8 cellular contexts compared by ENCODE assay signal in the genomic region with DNA sequence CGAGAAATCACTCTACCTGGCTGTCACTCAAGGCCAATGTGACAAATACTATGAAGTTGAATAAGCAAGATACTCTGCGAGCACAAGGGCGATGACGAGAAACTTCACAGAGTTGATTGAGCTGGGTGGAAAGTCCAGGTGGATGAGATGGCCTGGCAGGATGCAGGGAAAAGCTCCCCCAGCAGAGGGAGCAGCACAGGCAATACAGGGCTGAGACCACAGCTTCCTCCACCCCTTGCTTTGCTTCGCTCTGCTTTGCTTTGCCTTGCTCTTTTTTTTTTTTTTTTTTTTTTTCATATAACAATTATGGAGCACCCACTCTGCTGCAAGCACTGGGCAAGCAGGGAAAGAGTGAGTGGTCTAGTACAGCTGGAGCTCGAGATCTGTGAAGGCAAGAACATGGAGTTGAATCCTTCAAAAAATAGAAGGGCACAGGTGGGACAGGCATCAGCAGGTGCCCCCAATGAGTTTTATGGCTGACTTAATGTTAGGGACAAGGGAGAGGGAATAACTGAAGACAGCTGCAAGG.
DNase-seq lines count a peak whose midpoint lies in the region; ATAC-seq, FAIRE-seq and TF ChIP-seq lines count a peak whose summit lies in the region.

No MANE protein-coding gene starts in this region.

- H3K4me1 Mint-ChIP-seq in activated CD8-positive, alpha-beta T cell treated with anti-CD3 and anti-CD28 coated beads for 36 hours (ENCODE audit: low read depth), result peaks cover 28% of the 10 kb centered on the region
- H3K4me1 Mint-ChIP-seq in endothelial cell (ENCODE audit: unreplicated experiment), result peaks cover 5% of the 10 kb centered on the region
- H3K4me1 Mint-ChIP-seq in naive thymus-derived CD8-positive, alpha-beta T cell, result peaks cover 5 to 29% (median 21%) of the 10 kb centered on the region in 4 donors
- H3K4me1 Mint-ChIP-seq in stimulated activated naive CD8-positive, alpha-beta T cell treated with anti-CD3 and anti-CD28 coated beads, Interleukin-15, amount 100 ng/mL, for 72 hours, result peaks cover 19% of the 10 kb centered on the region

- peak; percentile 85 for ATAC-seq in HG02938 (IDR thresholded peaks at IDR 0.05; ENCODE audit: unreplicated experiment)
- ATAC-seq in activated CD8-positive, alpha-beta T cell treated with anti-CD3 and anti-CD28 coated beads for 36 hours, result peak; percentile 98
- ATAC-seq in naive thymus-derived CD8-positive, alpha-beta T cell, result peak; percentile 90 to 94
- peak; percentile 95 for ATAC-seq in stimulated activated naive CD8-positive, alpha-beta T cell treated with anti-CD3 and anti-CD28 coated beads, Interleukin-15, amount 100 ng/mL, for 72 hours

- H3K36me3 Mint-ChIP-seq in activated CD8-positive, alpha-beta T cell treated with anti-CD3 and anti-CD28 coated beads for 36 hours (ENCODE audit: low read depth), result no peaks in the 10 kb centered on the region
- H3K36me3 Mint-ChIP-seq in endothelial cell (ENCODE audit: low read depth, unreplicated experiment), result no peaks in the 10 kb centered on the region
- no peaks in the 10 kb centered on the region for H3K36me3 Mint-ChIP-seq in naive thymus-derived CD8-positive, alpha-beta T cell

- POLR2A ChIA-PET in AG04449 (lab: Yijun Ruan, JAX), result interaction anchor here (0.6 to 0.7 kb wide), 2 partner anchors 125 to 604 kb away, joined by 3 read pairs; no protein-coding TSS in a partner anchor
- POLR2A ChIA-PET in activated CD8-positive, alpha-beta T cell treated with anti-CD3 and anti-CD28 coated beads for 36 hours (lab: Charles Lee), result interaction anchor here (1.1 kb wide), 1 partner anchor 148 kb away, joined by 3 read pairs; no protein-coding TSS in a partner anchor
- POLR2A ChIA-PET in naive thymus-derived CD8-positive, alpha-beta T cell (lab: Charles Lee), result interaction anchor here (0.6 to 2.0 kb wide), 5 partner anchors 110 to 513 kb away, joined by 3 to 10 read pairs (median 4); no protein-coding TSS in a partner anchor

- TF ChIP-seq CTCF in AG04449 (IDR thresholded peaks at IDR 0.05; ENCODE audit: insufficient read depth, low read length, missing control alignments), result peak; percentile 78
- peak; percentile 68 for TF ChIP-seq CTCF in activated CD8-positive, alpha-beta T cell treated with anti-CD3 and anti-CD28 coated beads for 36 hours (IDR thresholded peaks at IDR 0.05)
- peak; percentile 50 for TF ChIP-seq CTCF in endothelial cell (IDR thresholded peaks at IDR 0.05; ENCODE audit: unreplicated experiment)

- FAIRE-seq in GM18507 (lab: Jason Lieb, UNC), result peak; percentile 88

- H3K27ac Mint-ChIP-seq in activated CD8-positive, alpha-beta T cell treated with anti-CD3 and anti-CD28 coated beads for 36 hours, result peak overlapping the region; percentile 52
- no peak overlapping the region for H3K27ac Mint-ChIP-seq in endothelial cell (ENCODE audit: unreplicated experiment)
- H3K27ac Mint-ChIP-seq in naive thymus-derived CD8-positive, alpha-beta T cell, result peak overlapping the region in 1 of 10 donors; percentile 72
- peak overlapping the region in 1 of 2 donors; percentile 54 for H3K27ac Mint-ChIP-seq in stimulated activated naive CD8-positive, alpha-beta T cell treated with anti-CD3 and anti-CD28 coated beads, Interleukin-15, amount 100 ng/mL, for 72 hours

- no peaks in the 10 kb centered on the region for H3K27me3 Mint-ChIP-seq in activated CD8-positive, alpha-beta T cell treated with anti-CD3 and anti-CD28 coated beads for 36 hours
- no peaks in the 10 kb centered on the region for H3K27me3 Mint-ChIP-seq in endothelial cell (ENCODE audit: unreplicated experiment)
- no peaks in the 10 kb centered on the region for H3K27me3 Mint-ChIP-seq in naive thymus-derived CD8-positive, alpha-beta T cell
- no peaks in the 10 kb centered on the region for H3K27me3 Mint-ChIP-seq in stimulated activated naive CD8-positive, alpha-beta T cell treated with anti-CD3 and anti-CD28 coated beads, Interleukin-15, amount 100 ng/mL, for 72 hours

- no peak for DNase-seq in AG04449 (ENCODE audit: low read depth, low spot score)
- peak; percentile 11 for DNase-seq in GM18507 (ENCODE audit: extremely low spot score, insufficient read length, low read depth)
- peak; percentile 51 for DNase-seq in NCI-H226
- DNase-seq in activated CD8-positive, alpha-beta T cell treated with anti-CD3 and anti-CD28 coated beads for 36 hours, result peak; percentile 84
- DNase-seq in endothelial cell (ENCODE audit: low spot score), result peak; percentile 73
- DNase-seq in naive thymus-derived CD8-positive, alpha-beta T cell, result peak; percentile 30 to 81 (median 46)
- peak; percentile 53 to 64 for DNase-seq in stimulated activated naive CD8-positive, alpha-beta T cell treated with anti-CD3 and anti-CD28 coated beads, Interleukin-15, amount 100 ng/mL, for 72 hours

- intact Hi-C loops in activated CD8-positive, alpha-beta T cell treated with anti-CD3 and anti-CD28 coated beads for 36 hours (cut with micrococcal nuclease), result loop anchor here (5.0 kb wide), 1 partner anchor 61 kb away; no protein-coding TSS in a partner anchor

- H3K4me3 ChIP-seq in AG04449 (ENCODE audit: low read depth, low read length), result no peak overlapping the region

- no peak overlapping the region for H3K4me3 Mint-ChIP-seq in activated CD8-positive, alpha-beta T cell treated with anti-CD3 and anti-CD28 coated beads for 36 hours
- H3K4me3 Mint-ChIP-seq in endothelial cell (ENCODE audit: unreplicated experiment), result no peak overlapping the region
- peak overlapping the region in 1 of 10 donors; percentile 27 for H3K4me3 Mint-ChIP-seq in naive thymus-derived CD8-positive, alpha-beta T cell
- H3K4me3 Mint-ChIP-seq in stimulated activated naive CD8-positive, alpha-beta T cell treated with anti-CD3 and anti-CD28 coated beads, Interleukin-15, amount 100 ng/mL, for 72 hours, result peak overlapping the region; percentile 22 to 62

- H3K9me3 Mint-ChIP-seq in activated CD8-positive, alpha-beta T cell treated with anti-CD3 and anti-CD28 coated beads for 36 hours, result no peaks in the 10 kb centered on the region
- H3K9me3 Mint-ChIP-seq in endothelial cell (ENCODE audit: unreplicated experiment), result no peaks in the 10 kb centered on the region
- H3K9me3 Mint-ChIP-seq in naive thymus-derived CD8-positive, alpha-beta T cell, result no peaks in the 10 kb centered on the region
- no peaks in the 10 kb centered on the region for H3K9me3 Mint-ChIP-seq in stimulated activated naive CD8-positive, alpha-beta T cell treated with anti-CD3 and anti-CD28 coated beads, Interleukin-15, amount 100 ng/mL, for 72 hours

- CTCF ChIA-PET in AG04449 (lab: Yijun Ruan, JAX), result interaction anchor here (0.6 to 10.0 kb wide), 41 partner anchors 9 to 690 kb away, joined by 3 to 126 read pairs (median 4); a partner anchor contains a TSS
- CTCF ChIA-PET in activated CD8-positive, alpha-beta T cell treated with anti-CD3 and anti-CD28 coated beads for 36 hours (lab: Charles Lee), result interaction anchor here (0.7 to 4.6 kb wide), 32 partner anchors 10 to 844 kb away, joined by 3 to 46 read pairs (median 4); a partner anchor contains a TSS

Comparison
In these comparisons a context has a peak if more than half of its experiments do, and no peak if none do; other contexts are left out.
1. H3K4me3 Mint-ChIP-seq: peak in stimulated activated naive CD8-positive, alpha-beta T cell treated with anti-CD3 and anti-CD28 coated beads, Interleukin-15, amount 100 ng/mL, for 72 hours (2 of 2); none in activated CD8-positive, alpha-beta T cell treated with anti-CD3 and anti-CD28 coated beads for 36 hours (single experiment) and endothelial cell (single experiment).
2. Peak in every context shown above with its lines, with median percentiles within 50 percentile points of each other: CTCF ChIP-seq and ATAC-seq.